9 cellular contexts compared by ENCODE assay signal in the genomic region with DNA sequence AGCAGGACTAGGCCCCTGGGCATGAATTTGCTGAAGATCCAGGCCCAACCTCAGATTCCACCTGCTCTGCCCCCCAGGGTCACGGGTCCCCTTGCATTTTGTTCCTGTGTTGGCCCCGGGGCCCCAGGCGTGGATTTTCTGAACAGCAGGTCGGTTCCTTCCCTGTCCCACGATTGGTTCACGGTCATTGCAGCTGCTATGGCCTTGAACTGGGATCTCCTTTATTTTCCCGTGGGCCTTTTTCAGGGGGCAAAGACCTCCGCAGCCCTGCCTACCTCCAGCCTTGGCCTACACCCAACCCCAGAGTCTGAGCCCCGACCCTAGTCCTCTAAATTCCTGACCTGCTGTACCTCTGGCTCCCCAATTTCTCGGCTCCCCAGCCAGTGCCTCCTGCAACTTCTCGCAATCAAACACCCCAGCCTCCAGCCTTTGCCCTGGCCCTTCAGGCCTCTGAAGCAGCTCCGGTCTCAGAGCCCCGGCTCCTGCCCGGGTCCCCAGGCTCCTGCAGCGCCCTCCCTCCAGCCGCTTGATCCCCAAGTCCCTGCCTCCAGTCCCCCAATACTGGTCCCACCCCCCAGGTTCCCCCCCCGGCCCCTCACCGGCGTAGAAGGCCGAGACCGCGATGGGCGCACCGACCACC. TPM values are rescaled to one million over a fixed set of nuclear protein-coding genes. Genes with fewer than 3 reads are reported as not detected.
DNase-seq lines count a peak whose midpoint lies in the region; ATAC-seq and TF ChIP-seq lines count a peak whose summit lies in the region.
"Not testable (repeated sequence)": the region's sequence is repeated elsewhere in the genome, so short reads cannot be mapped to it uniquely, and the experiment has no call there.
"Had no signal": no experiment of that assay in that cellular context is flagged by ENCODE, and none has a peak within 500 bp of the region (broad histone marks: within the 10 kb centered on the region; RNA-seq: fewer than 3 reads in every experiment).

No MANE protein-coding gene starts in this region.

- H3K36me3 ChIP-seq in OCI-LY7 (ENCODE audit: insufficient read depth, low read length) (peaks cover 27% of the 10 kb centered on the region), mammary epithelial cell (ENCODE audit: insufficient read depth, low read length) (peaks cover 13% of the 10 kb centered on the region), heart left ventricle (peaks cover 0 to 13% (median 0%) of the 10 kb centered on the region in 9 donors)
- not testable (repeated sequence) for H3K36me3 ChIP-seq in mucosa of stomach (ENCODE audit: control insufficient read depth, insufficient read depth, low read length); uterus

- WGBS in mammary epithelial cell (ENCODE audit: low coverage, missing lambda C conversion rate), result 87% methylated on average over 6 of the region's 24 CpGs
- WGBS in heart left ventricle, 4 donors, result 46 to 71% (median 51%) methylated on average over 15 to 24 of the region's 24 CpGs

- H3K27ac ChIP-seq in OCI-LY7 (ENCODE audit: low read depth, low read length, poor library complexity, severe bottlenecking), result peak overlapping the region; percentile 60
- not testable (repeated sequence) for H3K27ac ChIP-seq in mammary epithelial cell (ENCODE audit: insufficient read depth, low read depth, low read length); uterus
- H3K27ac ChIP-seq in heart left ventricle, result peak overlapping the region in 8 of 12 donors; percentile 37 to 68 (median 54)
- peak overlapping the region in 6 of 21 experiments; percentile 0 to 62 (median 36) for H3K27ac ChIP-seq in skin epidermis

- not testable (repeated sequence) for H3K9me2 ChIP-seq in OCI-LY7 (ENCODE audit: insufficient read depth, low read length)

- H3K27ac Mint-ChIP-seq in activated CD8-positive, alpha-beta T cell treated with anti-CD3 and anti-CD28 coated beads, Interleukin-2, amount 10 ng/mL, durations not matched to agents 7 days and 5 days, result peak overlapping the region; percentile 81

- intact Hi-C loops in OCI-LY7 (cut with micrococcal nuclease; ENCODE audit: unreplicated experiment) (loop anchor here (1.0 kb wide), 1 partner anchor 130 kb away; a partner anchor contains a TSS), heart left ventricle (cut with DNase I) (loop anchor here in 1 of 10 donors (5.0 kb wide), 1 partner anchor 350 kb away; no protein-coding TSS in a partner anchor)
- intact Hi-C loops in mammary epithelial cell (cut with micrococcal nuclease); uterus (cut with DNase I; ENCODE audit: low total_unique reads): not testable (repeated sequence)

- not testable (repeated sequence) for BruUV-seq in OCI-LY7 (replicated peaks; lab: Mats Ljungman, UMichigan); mammary epithelial cell (replicated peaks; lab: Mats Ljungman, UMichigan)

- H3K9ac ChIP-seq in mammary epithelial cell (ENCODE audit: insufficient read depth, low read length), result peak overlapping the region; percentile 37
- H3K9ac ChIP-seq in mucosa of stomach (ENCODE audit: low read length), result peak overlapping the region; percentile 55

- peaks cover 49% of the 10 kb centered on the region for H3K79me2 ChIP-seq in OCI-LY7 (ENCODE audit: insufficient read depth, low read depth, low read length)
- not testable (repeated sequence) for H3K79me2 ChIP-seq in mammary epithelial cell (ENCODE audit: insufficient read depth, low read length)

- not testable (repeated sequence) for H3K27me3 Mint-ChIP-seq in activated CD8-positive, alpha-beta T cell treated with anti-CD3 and anti-CD28 coated beads, Interleukin-2, amount 10 ng/mL, durations not matched to agents 7 days and 5 days (ENCODE audit: low read depth)

- H3K4me2 ChIP-seq in OCI-LY7 (ENCODE audit: low read length) (peak overlapping the region; percentile 77), mammary epithelial cell (ENCODE audit: insufficient read depth, low read depth, low read length) (peak overlapping the region; percentile 97)

- H3K4me3 ChIP-seq in OCI-LY7 (ENCODE audit: low read depth, low read length, poor library complexity, severe bottlenecking) (peak overlapping the region; percentile 92), mammary epithelial cell (replicated peaks in 1 of 3; ENCODE audit: insufficient read depth in 1 of 3, low read depth in 2 of 3, low read length in 3 of 3) (peak overlapping the region; percentile 57 to 70 (median 60)), heart left ventricle (peak overlapping the region; percentile 19 to 64 (median 52)), mucosa of stomach (ENCODE audit: low read length) (peak overlapping the region; percentile 17), skin epidermis (peak overlapping the region; percentile 21 to 56 (median 42)), uterus (peak overlapping the region; percentile 16 to 34)

- H3K4me1 Mint-ChIP-seq in activated CD8-positive, alpha-beta T cell treated with anti-CD3 and anti-CD28 coated beads, Interleukin-2, amount 10 ng/mL, durations not matched to agents 7 days and 5 days (ENCODE audit: low read depth), result peaks cover 20% of the 10 kb centered on the region

- peaks cover 12% of the 10 kb centered on the region for H3K36me3 Mint-ChIP-seq in activated CD8-positive, alpha-beta T cell treated with anti-CD3 and anti-CD28 coated beads, Interleukin-2, amount 10 ng/mL, durations not matched to agents 7 days and 5 days (ENCODE audit: low read depth)

- CTCF ChIA-PET in OCI-LY7 (lab: Charles Lee; ENCODE audit: unreplicated experiment), result interaction anchor here (0.6 kb wide), 1 partner anchor 132 kb away, joined by 3 read pairs; no protein-coding TSS in a partner anchor
- CTCF ChIA-PET in activated CD8-positive, alpha-beta T cell treated with anti-CD3 and anti-CD28 coated beads, Interleukin-2, amount 10 ng/mL, durations not matched to agents 7 days and 5 days (lab: Charles Lee), result interaction anchor here (1.1 kb wide), 1 partner anchor 88 kb away, joined by 3 read pairs; no protein-coding TSS in a partner anchor
- CTCF ChIA-PET in mammary epithelial cell (lab: Charles Lee; ENCODE audit: low non-redundant PET), result not testable (repeated sequence)

- H3K9me3 Mint-ChIP-seq in activated CD8-positive, alpha-beta T cell treated with anti-CD3 and anti-CD28 coated beads, Interleukin-2, amount 10 ng/mL, durations not matched to agents 7 days and 5 days (ENCODE audit: insufficient read depth), result not testable (repeated sequence)

- H3K4me3 Mint-ChIP-seq in activated CD8-positive, alpha-beta T cell treated with anti-CD3 and anti-CD28 coated beads, Interleukin-2, amount 10 ng/mL, durations not matched to agents 7 days and 5 days, result peak overlapping the region; percentile 85

- H2AFZ ChIP-seq in OCI-LY7 (ENCODE audit: low read length) (peak overlapping the region; percentile 66), mammary epithelial cell (ENCODE audit: low read depth, low read length) (peak overlapping the region; percentile 97)

- H3K9me3 ChIP-seq in OCI-LY7 (ENCODE audit: low read length); mammary epithelial cell (replicated peaks; ENCODE audit: insufficient read depth, low read length); heart left ventricle; mucosa of stomach (ENCODE audit: control insufficient read depth, low read length); uterus: not testable (repeated sequence)

- not testable (repeated sequence) for H3K27me3 ChIP-seq in mammary epithelial cell (ENCODE audit: insufficient read depth, low read length); heart left ventricle; mucosa of stomach (ENCODE audit: control insufficient read depth, insufficient read depth, low read length); uterus

- POLR2A ChIA-PET in OCI-LY7 (lab: Charles Lee), result interaction anchor here (1.1 kb wide), 1 partner anchor 131 kb away, joined by 3 read pairs; a partner anchor contains a TSS
- POLR2A ChIA-PET in activated CD8-positive, alpha-beta T cell treated with anti-CD3 and anti-CD28 coated beads, Interleukin-2, amount 10 ng/mL, durations not matched to agents 7 days and 5 days (lab: Charles Lee), result interaction anchor here (1.2 to 1.5 kb wide), 2 partner anchors 69 to 131 kb away, joined by 3 read pairs; a partner anchor contains a TSS

- ATAC-seq in activated CD8-positive, alpha-beta T cell treated with anti-CD3 and anti-CD28 coated beads, Interleukin-2, amount 10 ng/mL, durations not matched to agents 7 days and 5 days, result not testable (repeated sequence)
- peak in 3 of 4 donors; percentile 34 to 43 (median 41) for ATAC-seq in heart left ventricle

- dilution Hi-C loops in mammary epithelial cell (cut with HindIII; ENCODE audit: low sequenced_read_pairs), result not testable (repeated sequence)

- in situ Hi-C loops in GM13976 (cut with MboI; ENCODE audit: low sequenced_read_pairs, unreplicated experiment); mammary epithelial cell (cut with MboI; ENCODE audit: low sequenced_read_pairs in 2 of 2): not testable (repeated sequence)

- not testable (repeated sequence) for H4K20me1 ChIP-seq in OCI-LY7 (ENCODE audit: insufficient read depth, low read length); mammary epithelial cell (ENCODE audit: insufficient read depth, low read length)

- H3K4me1 ChIP-seq in OCI-LY7 (ENCODE audit: insufficient read depth, low read length, poor library complexity, severe bottlenecking), result peaks cover 49% of the 10 kb centered on the region
- H3K4me1 ChIP-seq in mammary epithelial cell (ENCODE audit: insufficient read depth, low read length); mucosa of stomach (ENCODE audit: control insufficient read depth, insufficient read depth, low read length); uterus: not testable (repeated sequence)
- peaks cover 0 to 12% (median 0%) of the 10 kb centered on the region in 12 donors for H3K4me1 ChIP-seq in heart left ventricle

- DNase-seq in GM13976 (ENCODE audit: low spot score), result peak; percentile 1
- DNase-seq in OCI-LY7 (ENCODE audit: low spot score), result peak; percentile 29
- not testable (repeated sequence) for DNase-seq in activated CD8-positive, alpha-beta T cell treated with anti-CD3 and anti-CD28 coated beads, Interleukin-2, amount 10 ng/mL, durations not matched to agents 7 days and 5 days; mammary epithelial cell; heart left ventricle; uterus

- not testable (repeated sequence) for TF ChIP-seq CTCF in GM13976 (IDR thresholded peaks at IDR 0.05; ENCODE audit: borderline replicate concordance, control extremely low read depth, extremely low read depth, insufficient read depth, missing control alignments); OCI-LY7 (conservative IDR thresholded peaks at IDR 0.05; ENCODE audit: low read length); mammary epithelial cell (conservative IDR thresholded peaks at IDR 0.05 in 1 of 2, IDR thresholded peaks at IDR 0.05 in 1 of 2; ENCODE audit: extremely low read depth in 1 of 2, insufficient read depth in 1 of 2, low read depth in 1 of 2, low read length in 2 of 2); heart left ventricle (IDR thresholded peaks at IDR 0.05); uterus (IDR thresholded peaks at IDR 0.05)

- not testable (repeated sequence) for TF ChIP-seq POLR2A in heart left ventricle (IDR thresholded peaks at IDR 0.05); uterus (IDR thresholded peaks at IDR 0.05)

RNA-seq across cellular contexts. Expression of a gene that starts 12.8 kb away (rescaled TPM):
- total RNA-seq in OCI-LY7 (2014; rRNA removed; shearing (Covaris generic)), result 36.1 and 41.0 TPM in 2 replicates
- 59.4 and 61.2 TPM in 2 replicates for total RNA-seq in OCI-LY7 (2022)
- total RNA-seq in activated CD8-positive, alpha-beta T cell treated with anti-CD3 and anti-CD28 coated beads, Interleukin-2, amount 10 ng/mL, durations not matched to agents 7 days and 5 days, result 10 to 100 TPM; 11.8 to 13.0 TPM
- 1 to 10 TPM; 5.7 to 6.6 TPM for total RNA-seq in mammary epithelial cell
- polyA plus RNA-seq in mammary epithelial cell, result 5.5 TPM
- polyA minus RNA-seq in mammary epithelial cell, result 3.2 TPM
- total RNA-seq in heart left ventricle, result 10 to 100 TPM in 8 of 9 donors, 1 to 10 TPM in 1; 8.7 to 35.9 (median 20.6) TPM
- 10 to 100 TPM in 1 of 2 donors, 1 to 10 TPM in 1; 6.9 to 12.3 TPM for polyA plus RNA-seq in heart left ventricle
- 10 to 100 TPM in 2 of 4 donors, 1 to 10 TPM in 2; 2.8 to 30.3 (median 8.5) TPM for total RNA-seq in uterus

RNA-seq across cellular contexts. Expression of a gene that starts 15.2 kb away (rescaled TPM):
- total RNA-seq in OCI-LY7 (2014; rRNA removed; shearing (Covaris generic)), result 0.50 TPM in 1 of 2 replicates, not detected in the other
- 1.6 and 2.7 TPM in 2 replicates for total RNA-seq in OCI-LY7 (2022)
- 1 to 10 TPM in 1 of 2 experiments, under 1 TPM in 1; 0.89 to 1.0 TPM for total RNA-seq in activated CD8-positive, alpha-beta T cell treated with anti-CD3 and anti-CD28 coated beads, Interleukin-2, amount 10 ng/mL, durations not matched to agents 7 days and 5 days
- total RNA-seq in mammary epithelial cell, result under 1 TPM; 0.50 to 0.82 TPM
- not detected for polyA plus RNA-seq in mammary epithelial cell
- not detected for polyA minus RNA-seq in mammary epithelial cell
- total RNA-seq in heart left ventricle, result 1 to 10 TPM in 1 of 9 donors, not detected in 8; 1.0 TPM
- polyA plus RNA-seq in heart left ventricle, result under 1 TPM in 1 of 2 donors, not detected in 1; 0.10 TPM
- total RNA-seq in uterus, result 1 to 10 TPM in 1 of 4 donors, not detected in 3; 8.1 TPM
- total RNA-seq: SK-MEL-5 had no signal

RNA-seq across cellular contexts. Expression of a gene that starts 25.8 kb away (rescaled TPM):
- total RNA-seq in OCI-LY7 (2014; rRNA removed; shearing (Covaris generic)), result 2.1 and 5.8 TPM in 2 replicates
- total RNA-seq in OCI-LY7 (2022) (3.0 and 3.7 TPM in 2 replicates), mammary epithelial cell (under 1 TPM; 0.40 to 0.67 TPM), heart left ventricle (1 to 10 TPM in 3 of 9 donors, under 1 TPM in 6; 0.39 to 2.4 (median 0.70) TPM), uterus (under 1 TPM in 2 of 4 donors, not detected in 2; 0.41 to 0.46 TPM)
- total RNA-seq in activated CD8-positive, alpha-beta T cell treated with anti-CD3 and anti-CD28 coated beads, Interleukin-2, amount 10 ng/mL, durations not matched to agents 7 days and 5 days, result under 1 TPM; 0.42 to 0.57 TPM
- polyA plus RNA-seq in mammary epithelial cell (0.42 TPM), heart left ventricle (under 1 TPM; 0.37 to 0.80 TPM)
- not detected for polyA minus RNA-seq in mammary epithelial cell
- total RNA-seq: SK-MEL-5 had no signal

Comparison
In these comparisons a context has a peak if more than half of its experiments do, and no peak if none do; other contexts are left out.
1. H3K4me3 ChIP-seq: peak in every context shown above with its lines; median percentile 92 in OCI-LY7; 60 in mammary epithelial cell; 52 in heart left ventricle; 42 in skin epidermis; 25 in uterus; 17 in mucosa of stomach.